In the genomic region with DNA sequence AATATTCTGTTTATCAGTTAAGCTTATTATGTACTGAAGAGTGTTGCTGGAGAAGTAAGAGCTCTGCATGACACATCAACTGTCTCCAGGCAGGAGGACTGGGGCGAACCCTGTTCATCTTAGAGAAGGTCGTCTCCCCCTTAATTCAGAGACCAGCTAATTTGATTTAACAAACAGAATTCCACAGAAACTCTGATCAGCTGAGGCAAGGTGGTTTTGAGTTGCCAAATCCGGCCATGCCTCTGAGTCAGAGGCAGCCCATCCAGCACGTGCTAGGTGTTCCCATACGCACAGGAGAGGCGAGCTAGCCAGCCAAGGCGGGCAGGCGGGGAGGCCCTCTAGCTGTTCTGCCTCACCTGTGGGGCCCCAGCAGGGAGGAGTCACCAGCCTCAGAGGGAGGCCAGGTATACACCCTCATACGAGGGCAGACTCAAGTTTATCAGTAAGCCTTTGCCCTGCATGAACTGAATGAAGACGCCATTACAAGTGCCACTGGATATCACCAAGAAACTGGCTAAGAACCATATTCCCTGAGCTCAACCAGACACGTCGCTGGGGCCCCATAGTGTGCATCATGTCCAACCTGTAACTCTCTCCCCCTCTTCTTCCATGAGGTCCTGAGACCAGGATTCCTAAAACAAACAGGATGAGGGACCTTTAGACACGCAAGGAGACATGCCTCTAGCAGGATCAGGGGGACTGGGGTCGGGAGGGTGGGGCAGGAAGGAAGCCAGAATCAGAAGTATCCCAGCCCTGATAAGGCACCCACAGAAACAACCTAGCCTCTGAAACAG, we compare ENCODE assay signal across 11 cellular contexts. TPM values are rescaled to one million over a fixed set of nuclear protein-coding genes. Genes with fewer than 3 reads are reported as not detected.
DNase-seq lines count a peak whose midpoint lies in the region; ATAC-seq and TF ChIP-seq lines count a peak whose summit lies in the region.
"Had no signal": no experiment of that assay in that cellular context is flagged by ENCODE, and none has a peak within 500 bp of the region (broad histone marks: within the 10 kb centered on the region; RNA-seq: fewer than 3 reads in every experiment).

No MANE protein-coding gene starts in this region.

- H2AFZ ChIP-seq in osteoblast (ENCODE audit: low read length), result no peak overlapping the region

- peaks cover 16 to 65% of the 10 kb centered on the region in 2 donors for H3K36me3 Mint-ChIP-seq in CD4-positive, alpha-beta memory T cell
- peaks cover 7% of the 10 kb centered on the region for H3K36me3 Mint-ChIP-seq in activated naive CD8-positive, alpha-beta T cell
- peaks cover 0 to 31% (median 6%) of the 10 kb centered on the region in 5 donors for H3K36me3 Mint-ChIP-seq in naive thymus-derived CD4-positive, alpha-beta T cell

- DNase-seq in CD4-positive, alpha-beta memory T cell, result peak in 1 of 5 donors; percentile 66
- DNase-seq in NB4 (ENCODE audit: low read depth), result peak; percentile 30
- DNase-seq in naive thymus-derived CD4-positive, alpha-beta T cell, result peak in 4 of 9 donors; percentile 21 to 68 (median 32)
- no peak for DNase-seq in body of pancreas
- no peak for DNase-seq in osteoblast (ENCODE audit: insufficient read length, low spot score, missing footprints)
- no peak for DNase-seq in iPS-NIHi11 (ENCODE audit: low spot score)
- DNase-seq: colonic mucosa, DMS153, NCI-H1436 treated with DMSO at 0.1 percent for 48 hours had no signal

- peaks cover 42 to 82% (median 57%) of the 10 kb centered on the region in 4 donors for H3K4me1 Mint-ChIP-seq in CD4-positive, alpha-beta memory T cell
- peaks cover 82% of the 10 kb centered on the region for H3K4me1 Mint-ChIP-seq in activated naive CD8-positive, alpha-beta T cell (ENCODE audit: low read depth)
- peaks cover 51 to 90% (median 82%) of the 10 kb centered on the region in 7 donors for H3K4me1 Mint-ChIP-seq in naive thymus-derived CD4-positive, alpha-beta T cell

- H3K27ac ChIP-seq in CD4-positive, alpha-beta memory T cell (ENCODE audit: low read depth, low read length), result peak overlapping the region; percentile 16
- peak overlapping the region; percentile 69 for H3K27ac ChIP-seq in naive thymus-derived CD4-positive, alpha-beta T cell (ENCODE audit: low read depth, low read length)
- H3K27ac ChIP-seq in body of pancreas, result no peak overlapping the region
- no peak overlapping the region for H3K27ac ChIP-seq in osteoblast (ENCODE audit: low read depth, low read length)
- H3K27ac ChIP-seq: colonic mucosa had no signal

- no peaks in the 10 kb centered on the region for H3K9me3 ChIP-seq in CD4-positive, alpha-beta memory T cell (ENCODE audit: control insufficient read depth in 1 of 2, low read length in 2 of 2)
- H3K9me3 ChIP-seq in naive thymus-derived CD4-positive, alpha-beta T cell (ENCODE audit: control insufficient read depth in 2 of 3, low read length in 3 of 3), result no peaks in the 10 kb centered on the region
- H3K9me3 ChIP-seq in body of pancreas (no peaks in the 10 kb centered on the region), osteoblast (ENCODE audit: low read depth, low read length) (no peaks in the 10 kb centered on the region)
- H3K9me3 ChIP-seq: colonic mucosa had no signal

- peaks cover 0 to 5% (median 0%) of the 10 kb centered on the region in 8 donors for H3K9me3 Mint-ChIP-seq in CD4-positive, alpha-beta memory T cell
- no peaks in the 10 kb centered on the region for H3K9me3 Mint-ChIP-seq in activated naive CD8-positive, alpha-beta T cell (ENCODE audit: low read depth)
- no peaks in the 10 kb centered on the region for H3K9me3 Mint-ChIP-seq in naive thymus-derived CD4-positive, alpha-beta T cell

- ATAC-seq in naive thymus-derived CD4-positive, alpha-beta T cell, result no peak
- no peak for ATAC-seq in HG03175 (IDR thresholded peaks at IDR 0.05; ENCODE audit: unreplicated experiment)
- ATAC-seq in body of pancreas, result no peak

- no peak overlapping the region for H3K4me2 ChIP-seq in osteoblast (ENCODE audit: insufficient read depth, low read length)

- peak overlapping the region; percentile 73 to 95 (median 82) for H3K27ac Mint-ChIP-seq in CD4-positive, alpha-beta memory T cell
- H3K27ac Mint-ChIP-seq in activated naive CD8-positive, alpha-beta T cell, result peak overlapping the region; percentile 89
- peak overlapping the region; percentile 62 to 94 (median 85) for H3K27ac Mint-ChIP-seq in naive thymus-derived CD4-positive, alpha-beta T cell

- no peak overlapping the region for H3K4me3 ChIP-seq in CD4-positive, alpha-beta memory T cell (ENCODE audit: low read length in 2 of 2)
- H3K4me3 ChIP-seq in NB4 (ENCODE audit: low read depth, low read length), result no peak overlapping the region
- no peak overlapping the region for H3K4me3 ChIP-seq in naive thymus-derived CD4-positive, alpha-beta T cell (ENCODE audit: low read length)
- H3K4me3 ChIP-seq in body of pancreas, result no peak overlapping the region
- no peak overlapping the region for H3K4me3 ChIP-seq in osteoblast (ENCODE audit: insufficient read depth, low read length)
- H3K4me3 ChIP-seq: colonic mucosa had no signal

- no peak for TF ChIP-seq CTCF in NB4 (IDR thresholded peaks at IDR 0.05; ENCODE audit: low read depth, low read length)
- TF ChIP-seq CTCF in body of pancreas (IDR thresholded peaks at IDR 0.05), result no peak
- TF ChIP-seq CTCF in osteoblast (IDR thresholded peaks at IDR 0.05; ENCODE audit: extremely low read depth, low read depth, low read length), result no peak

- CTCF ChIA-PET in CD4-positive, alpha-beta memory T cell (lab: Charles Lee; ENCODE audit: partially characterized antibody), result interaction anchor here (0.6 to 21.6 kb wide), 14 partner anchors 9 to 215 kb away, joined by 3 to 504 read pairs (median 6); a partner anchor contains a TSS
- CTCF ChIA-PET in naive thymus-derived CD4-positive, alpha-beta T cell (lab: Charles Lee), result interaction anchor here (0.7 to 9.4 kb wide), 12 partner anchors 8 to 229 kb away, joined by 3 to 54 read pairs (median 4); a partner anchor contains a TSS

- peaks cover 70% of the 10 kb centered on the region for H3K4me1 ChIP-seq in CD4-positive, alpha-beta memory T cell (ENCODE audit: insufficient read depth, low read length)
- peaks cover 13 to 68% of the 10 kb centered on the region in 2 donors for H3K4me1 ChIP-seq in naive thymus-derived CD4-positive, alpha-beta T cell (ENCODE audit: control insufficient read depth in 2 of 2, insufficient read depth in 2 of 2, low read length in 2 of 2)
- H3K4me1 ChIP-seq in body of pancreas (peaks cover 30% of the 10 kb centered on the region), osteoblast (ENCODE audit: insufficient read depth, low read length) (peaks cover 10% of the 10 kb centered on the region)

- peaks cover 11% of the 10 kb centered on the region for H4K20me1 ChIP-seq in osteoblast (ENCODE audit: insufficient read depth, low read length)

- H3K27me3 ChIP-seq in CD4-positive, alpha-beta memory T cell (ENCODE audit: insufficient read depth, low read length), result no peaks in the 10 kb centered on the region
- no peaks in the 10 kb centered on the region for H3K27me3 ChIP-seq in naive thymus-derived CD4-positive, alpha-beta T cell (ENCODE audit: control insufficient read depth in 2 of 2, insufficient read depth in 2 of 2, low read length in 2 of 2)
- H3K27me3 ChIP-seq in body of pancreas (no peaks in the 10 kb centered on the region), osteoblast (ENCODE audit: insufficient read depth, low read length) (no peaks in the 10 kb centered on the region)
- H3K27me3 ChIP-seq: colonic mucosa had no signal

- 80 to 91% methylated on average over 13 to 14 of the region's 14 CpGs for WGBS in body of pancreas, 2 donors

- POLR2A ChIA-PET in CD4-positive, alpha-beta memory T cell (lab: Charles Lee; ENCODE audit: partially characterized antibody), result interaction anchor here (0.6 to 10.0 kb wide), 13 partner anchors 8 to 222 kb away, joined by 3 to 59 read pairs (median 8); a partner anchor contains a TSS
- POLR2A ChIA-PET in naive thymus-derived CD4-positive, alpha-beta T cell (lab: Charles Lee), result interaction anchor here (0.5 to 9.1 kb wide), 16 partner anchors 7 to 297 kb away, joined by 3 to 88 read pairs (median 6); a partner anchor contains a TSS

- H3K36me3 ChIP-seq in CD4-positive, alpha-beta memory T cell (ENCODE audit: insufficient read depth, low read length), result peaks cover 42% of the 10 kb centered on the region
- peaks cover 7 to 41% (median 8%) of the 10 kb centered on the region in 3 experiments for H3K36me3 ChIP-seq in naive thymus-derived CD4-positive, alpha-beta T cell (ENCODE audit: control insufficient read depth in 2 of 3, insufficient read depth in 3 of 3, low read length in 3 of 3)
- H3K36me3 ChIP-seq in body of pancreas (replicated peaks in 1 of 2; ENCODE audit: insufficient read depth in 1 of 2, low read depth in 2 of 2) (peaks cover 0 to 33% of the 10 kb centered on the region in 2 donors), osteoblast (ENCODE audit: insufficient read depth, low read length) (peaks cover 64% of the 10 kb centered on the region)

- intact Hi-C loops in CD4-positive, alpha-beta memory T cell (cut with micrococcal nuclease), result loop anchor here (5.0 kb wide), 1 partner anchor 37 kb away; a partner anchor contains a TSS
- intact Hi-C loops in naive thymus-derived CD4-positive, alpha-beta T cell (cut with micrococcal nuclease), result loop anchor here (1.0 to 10.0 kb wide), 8 partner anchors 8 to 361 kb away; a partner anchor contains a TSS
- intact Hi-C loops in body of pancreas (cut with DNase I), result loop anchor here (10.0 kb wide), 1 partner anchor 201 kb away; no protein-coding TSS in a partner anchor

- no peaks in the 10 kb centered on the region for H3K27me3 Mint-ChIP-seq in CD4-positive, alpha-beta memory T cell
- H3K27me3 Mint-ChIP-seq in activated naive CD8-positive, alpha-beta T cell, result no peaks in the 10 kb centered on the region
- H3K27me3 Mint-ChIP-seq in naive thymus-derived CD4-positive, alpha-beta T cell, result no peaks in the 10 kb centered on the region

- no peaks in the 10 kb centered on the region for H3K79me2 ChIP-seq in osteoblast (ENCODE audit: insufficient read depth, low read length)

- TF ChIP-seq POLR2A in NB4 (IDR thresholded peaks at IDR 0.05; ENCODE audit: extremely low read depth, insufficient read length) (no peak), body of pancreas (IDR thresholded peaks at IDR 0.05) (no peak)

- peak overlapping the region in 6 of 8 donors; percentile 35 to 69 (median 59) for H3K4me3 Mint-ChIP-seq in CD4-positive, alpha-beta memory T cell
- peak overlapping the region; percentile 51 for H3K4me3 Mint-ChIP-seq in activated naive CD8-positive, alpha-beta T cell
- H3K4me3 Mint-ChIP-seq in naive thymus-derived CD4-positive, alpha-beta T cell, result peak overlapping the region; percentile 39 to 82 (median 68)

RNA-seq across cellular contexts. Expression of a gene that starts 25.7 kb away (rescaled TPM):
- total RNA-seq in CD4-positive, alpha-beta memory T cell, result 100 to 1,000 TPM; 130 to 133 TPM
- polyA plus RNA-seq in CD4-positive, alpha-beta memory T cell, result 10 to 100 TPM; 66.7 to 94.6 TPM
- 100 to 1,000 TPM; 111 to 162 (median 150) TPM for total RNA-seq in naive thymus-derived CD4-positive, alpha-beta T cell
- 100 to 1,000 TPM in 1 of 2 donors, 10 to 100 TPM in 1; 72.8 to 150 TPM for polyA plus RNA-seq in naive thymus-derived CD4-positive, alpha-beta T cell
- total RNA-seq in body of pancreas (10 to 100 TPM; 25.2 to 52.1 TPM), osteoblast (35.5 and 38.6 TPM in 2 replicates)

RNA-seq across cellular contexts. Expression of a gene that starts 37.8 kb away (rescaled TPM):
- total RNA-seq in CD4-positive, alpha-beta memory T cell, result 100 to 1,000 TPM; 244 to 261 TPM
- polyA plus RNA-seq in CD4-positive, alpha-beta memory T cell, result 100 to 1,000 TPM in 1 of 2 donors, 10 to 100 TPM in 1; 91.3 to 146 TPM
- 100 to 1,000 TPM; 143 to 192 (median 183) TPM for total RNA-seq in naive thymus-derived CD4-positive, alpha-beta T cell
- 100 to 1,000 TPM in 1 of 2 donors, 10 to 100 TPM in 1; 98.0 to 135 TPM for polyA plus RNA-seq in naive thymus-derived CD4-positive, alpha-beta T cell
- 10 to 100 TPM; 35.3 TPM for total RNA-seq in body of pancreas
- total RNA-seq in osteoblast, result 22.8 and 23.6 TPM in 2 replicates

Comparison
In these comparisons a context has a peak if more than half of its experiments do, and no peak if none do; other contexts are left out.
1. H3K27ac ChIP-seq: peak in CD4-positive, alpha-beta memory T cell (single experiment) and naive thymus-derived CD4-positive, alpha-beta T cell (single experiment); none in body of pancreas (0 of 4) and osteoblast (single experiment).
2. Peak in every context shown above with its lines, with median percentiles within 50 percentile points of each other: H3K27ac Mint-ChIP-seq and H3K4me3 Mint-ChIP-seq.